18 cellular contexts compared by ENCODE assay signal in the genomic region with DNA sequence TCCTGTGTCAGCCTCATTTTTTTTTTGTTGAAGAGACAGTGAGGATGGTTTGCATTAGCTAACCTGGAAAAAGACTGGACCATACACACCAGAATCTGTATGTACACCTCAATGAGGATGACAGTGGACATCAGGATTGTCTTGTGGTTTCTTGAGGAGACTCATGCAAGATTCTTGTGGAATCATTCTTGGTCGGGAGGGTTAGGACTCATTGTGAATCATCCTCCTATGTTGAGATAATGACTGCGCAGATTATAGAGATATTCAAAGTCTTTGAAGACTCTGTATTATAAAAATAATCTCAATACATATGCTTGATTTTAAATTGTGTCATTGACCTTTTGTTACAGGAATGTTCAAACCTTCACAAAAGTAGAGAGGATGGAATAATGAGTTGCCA. TPM values are rescaled to one million over a fixed set of nuclear protein-coding genes. Genes with fewer than 3 reads are reported as not detected.
DNase-seq lines count a peak whose midpoint lies in the region; ATAC-seq, FAIRE-seq and TF ChIP-seq lines count a peak whose summit lies in the region.
"Had no signal": no experiment of that assay in that cellular context is flagged by ENCODE, and none has a peak within 500 bp of the region (broad histone marks: within the 10 kb centered on the region; RNA-seq: fewer than 3 reads in every experiment).

No MANE protein-coding gene starts in this region.

- H3K9me3 ChIP-seq in pancreas, result no peaks in the 10 kb centered on the region
- H3K9me3 ChIP-seq: prostate gland had no signal

- WGBS in pancreas, 2 donors, result 72 to 83% methylated on average over 2 of the region's 2 CpGs

- intact Hi-C loops in pancreas (cut with DNase I), result no loop called here

- H3K4me3 ChIP-seq in AG10803 (ENCODE audit: low read length), result no peak overlapping the region
- H3K4me3 ChIP-seq in kidney epithelial cell (ENCODE audit: low read depth, low read length), result no peak overlapping the region
- H3K4me3 ChIP-seq in pancreas, result no peak overlapping the region
- H3K4me3 ChIP-seq: prostate gland had no signal

- no peak overlapping the region for H3K27ac ChIP-seq in pancreas
- H3K27ac ChIP-seq: C4-2B, prostate gland, WERI-Rb-1 had no signal

- H3K36me3 ChIP-seq in kidney epithelial cell (ENCODE audit: control insufficient read depth, insufficient read depth, low read length) (no peaks in the 10 kb centered on the region), pancreas (no peaks in the 10 kb centered on the region)
- H3K36me3 ChIP-seq: prostate gland, WERI-Rb-1 had no signal

- H3K27me3 ChIP-seq in kidney epithelial cell (ENCODE audit: control insufficient read depth, insufficient read depth, low read length), result no peaks in the 10 kb centered on the region
- H3K27me3 ChIP-seq in pancreas, result no peaks in the 10 kb centered on the region

- TF ChIP-seq CTCF in AG10803 (conservative IDR thresholded peaks at IDR 0.05; ENCODE audit: low read length) (no peak), kidney epithelial cell (IDR thresholded peaks at IDR 0.05; ENCODE audit: insufficient read depth, low read length, poor library complexity, severe bottlenecking) (no peak), pancreas (IDR thresholded peaks at IDR 0.05) (no peak)

- no peak for ATAC-seq in pancreas

- peak; percentile 92 for DNase-seq in AG10803 (ENCODE audit: low read depth)
- DNase-seq in LHCN-M2 (ENCODE audit: low read depth), result peak; percentile 96
- peak; percentile 46 for DNase-seq in astrocyte of the hippocampus (ENCODE audit: low read depth, low spot score)
- DNase-seq in kidney epithelial cell (ENCODE audit: low read depth), result peak; percentile 64
- DNase-seq in pancreas, result no peak
- DNase-seq in NCI-H187 treated with DMSO at 0.1 percent for 48 hours (lab: John Stamatoyannopoulos, UW), result no peak
- DNase-seq in NCI-H2029 (lab: John Stamatoyannopoulos, UW), result no peak
- no peak for DNase-seq in HUDEP-2 (lab: John Stamatoyannopoulos, UW; ENCODE audit: unreplicated experiment in 76 of 76)
- DNase-seq: activated CD8-positive, alpha-beta memory T cell treated with anti-CD3 and anti-CD28 coated beads, Interleukin-2, amount 50 U/mL, for 4 hours; GDM1; MV-4-11; NCI-H446 treated with DMSO at 0.1 percent for 48 hours; SHP77 treated with DMSO at 0.1 percent for 48 hours; stimulated activated CD4-positive, alpha-beta T cell treated with anti-CD3 and anti-CD28 coated beads, Interleukin-2, amount 100 ng/mL, for 48 hours; stimulated activated naive CD4-positive, alpha-beta T cell; WERI-Rb-1 had no signal

- FAIRE-seq in pancreas (lab: Jason Lieb, UNC), result no peak

- H3K4me1 ChIP-seq in pancreas, result no peaks in the 10 kb centered on the region
- H3K4me1 ChIP-seq: prostate gland had no signal

RNA-seq across cellular contexts. Expression of a gene that starts 49.1 kb away (rescaled TPM):
- total RNA-seq in LHCN-M2 (2014; rRNA removed) (39.1 and 65.3 TPM in 2 replicates), kidney epithelial cell (1.2 and 5.0 TPM in 2 replicates), pancreas (10 to 100 TPM in 1 of 6 donors, 1 to 10 TPM in 5; 1.1 to 16.3 (median 3.6) TPM)
- polyA plus RNA-seq in LHCN-M2 (2012), result 16.1 TPM
- 1 to 10 TPM in 1 of 2 donors, under 1 TPM in 1; 0.95 to 3.2 TPM for polyA plus RNA-seq in pancreas

Comparison
In these comparisons a context has a peak if more than half of its experiments do, and no peak if none do; other contexts are left out.
1. DNase-seq: peak in AG10803 (single experiment), LHCN-M2 (single experiment), astrocyte of the hippocampus (single experiment) and kidney epithelial cell (single experiment); none in pancreas (0 of 6), NCI-H187 treated with DMSO at 0.1 percent for 48 hours (single experiment), NCI-H2029 (single experiment) and HUDEP-2 (0 of 76).